8 cellular contexts compared by ENCODE assay signal in the genomic region with DNA sequence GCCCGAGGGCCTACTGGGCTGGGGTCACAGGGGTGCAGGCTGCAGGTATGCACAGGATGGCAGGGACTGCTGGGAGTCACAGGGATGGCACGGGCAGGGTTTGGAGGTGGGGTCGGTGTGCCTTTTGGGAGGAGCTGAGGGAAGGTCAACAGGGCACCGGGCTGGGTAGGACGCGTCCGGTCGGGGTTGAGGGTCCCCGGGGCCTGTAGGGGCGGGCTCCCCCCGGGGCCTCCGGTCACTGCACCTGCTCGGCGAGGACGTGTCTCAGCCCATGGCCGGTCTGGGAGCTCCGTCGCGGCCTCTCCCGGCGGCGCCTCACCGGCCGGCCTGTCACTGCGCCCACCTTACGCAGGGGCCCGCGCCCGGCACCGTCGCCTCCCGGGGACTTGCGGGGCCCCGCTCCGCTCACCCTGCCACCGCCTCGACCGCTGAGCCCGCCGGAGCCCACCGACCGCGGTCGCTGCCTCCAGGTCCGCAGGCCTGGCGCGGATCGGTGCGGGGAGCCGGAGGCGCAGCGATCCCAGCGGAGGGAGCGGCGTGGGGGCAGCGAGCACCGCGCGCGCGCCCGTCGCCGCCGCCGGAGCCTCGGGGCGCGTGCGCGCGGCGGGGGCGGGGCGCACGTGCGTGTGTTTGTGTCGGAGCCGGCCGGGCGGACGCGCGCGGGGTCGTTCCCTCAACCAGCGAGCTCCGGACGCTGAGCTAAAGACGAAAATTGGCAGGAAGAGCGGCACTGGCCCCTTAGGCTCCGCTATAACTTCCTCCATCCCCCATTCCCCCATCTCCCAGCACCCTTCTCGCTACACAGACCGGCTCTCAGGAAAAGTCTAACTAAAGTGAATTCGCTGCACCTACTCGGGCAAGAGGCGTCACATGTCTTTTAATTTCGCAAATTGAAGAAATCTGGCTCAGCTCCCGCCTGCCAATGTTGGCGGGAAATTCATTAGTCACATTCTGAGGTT. TPM values are rescaled to one million over a fixed set of nuclear protein-coding genes. Genes with fewer than 3 reads are reported as not detected.
A peak's percentile ranks its signal among the peaks of the same experiment; 100 is the strongest.
DNase-seq lines count a peak whose midpoint lies in the region; ATAC-seq and TF ChIP-seq lines count a peak whose summit lies in the region.

A gene with protein sequence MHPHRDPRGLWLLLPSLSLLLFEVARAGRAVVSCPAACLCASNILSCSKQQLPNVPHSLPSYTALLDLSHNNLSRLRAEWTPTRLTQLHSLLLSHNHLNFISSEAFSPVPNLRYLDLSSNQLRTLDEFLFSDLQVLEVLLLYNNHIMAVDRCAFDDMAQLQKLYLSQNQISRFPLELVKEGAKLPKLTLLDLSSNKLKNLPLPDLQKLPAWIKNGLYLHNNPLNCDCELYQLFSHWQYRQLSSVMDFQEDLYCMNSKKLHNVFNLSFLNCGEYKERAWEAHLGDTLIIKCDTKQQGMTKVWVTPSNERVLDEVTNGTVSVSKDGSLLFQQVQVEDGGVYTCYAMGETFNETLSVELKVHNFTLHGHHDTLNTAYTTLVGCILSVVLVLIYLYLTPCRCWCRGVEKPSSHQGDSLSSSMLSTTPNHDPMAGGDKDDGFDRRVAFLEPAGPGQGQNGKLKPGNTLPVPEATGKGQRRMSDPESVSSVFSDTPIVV (minus strand): TSS at position 552 of the 959 bp plus-strand sequence. CDS start 815 bp downstream, outside the sequence.

- H3K9ac ChIP-seq in MM.1S (ENCODE audit: low read length): no peak within 1 kb of the TSS

- H4K20me1 ChIP-seq in MM.1S (ENCODE audit: insufficient read depth, low read length): no peaks in the 10 kb centered on the region

- H3K9me2 ChIP-seq in MM.1S (replicated peaks; ENCODE audit: insufficient read depth, low read length): no peaks in the 10 kb centered on the region

- peak; percentile 64 for ATAC-seq in GM19025 (IDR thresholded peaks at IDR 0.05; ENCODE audit: low read depth, unreplicated experiment)
- peak; percentile 65 to 72 for ATAC-seq in activated CD4-positive, CD25-positive, alpha-beta regulatory T cell treated with anti-CD3 and anti-CD28 coated beads, Interleukin-2, amount 50 U/mL, for 24 hours
- ATAC-seq in left lobe of liver: peak; percentile 95

- H3K27ac ChIP-seq in AG04450 (ENCODE audit: low read depth, low read length) (no peak within 1 kb of the TSS), MM.1S (ENCODE audit: low read length) (no peak within 1 kb of the TSS)

- TF ChIP-seq CTCF in AG04450 (IDR thresholded peaks at IDR 0.05; ENCODE audit: low read depth, low read length) (no peak), MM.1S (IDR thresholded peaks at IDR 0.05; ENCODE audit: low read length) (no peak)

- H3K4me3 ChIP-seq in AG04450 (ENCODE audit: low read depth, low read length) (peak within 1 kb of the TSS; percentile 72), MM.1S (ENCODE audit: low read length) (peak within 1 kb of the TSS; percentile 54; the same call in 1 of the 2 replicates)

- DNase-seq in AG04450 (ENCODE audit: low read depth, low spot score) (no peak), MM.1S (peak; percentile 43), cerebellum (ENCODE audit: low spot score) (peak; percentile 87), left lobe of liver (ENCODE audit: low spot score) (peak; percentile 71), foreskin melanocyte (no peak)
- DNase-seq in stimulated activated CD4-positive, alpha-beta T cell treated with anti-CD3 and anti-CD28 coated beads, Interleukin-4, amount 100 ng/mL, for 24 hours: peak; percentile 67

- no peaks in the 10 kb centered on the region for H3K36me3 ChIP-seq in MM.1S (replicated peaks; ENCODE audit: insufficient read depth, low read length)

- POLR2A ChIA-PET in AG04450 (lab: Yijun Ruan, JAX): interaction anchor here (0.6 to 1.4 kb wide), 3 partner anchors 11 to 39 kb away, joined by 3 to 4 read pairs (median 4); a partner anchor contains a TSS

- H3K27me3 ChIP-seq in AG04450 (ENCODE audit: control insufficient read depth, insufficient read depth, low read length): peaks cover 7% of the 10 kb centered on the region
- no peaks in the 10 kb centered on the region for H3K27me3 ChIP-seq in MM.1S (replicated peaks; ENCODE audit: insufficient read depth, low read length)

- peak within 1 kb of the TSS; percentile 60 for H3K4me2 ChIP-seq in MM.1S (ENCODE audit: low read depth, low read length)

- no peaks in the 10 kb centered on the region for H3K79me2 ChIP-seq in MM.1S (ENCODE audit: low read length)

- no peaks in the 10 kb centered on the region for H3F3A ChIP-seq in MM.1S (ENCODE audit: insufficient read depth, low read length)

- H3K4me1 ChIP-seq in MM.1S (ENCODE audit: low read length): no peaks in the 10 kb centered on the region

- CTCF ChIA-PET in AG04450 (lab: Charles Lee): interaction anchor here (1.1 to 37.0 kb wide), 6 partner anchors 10 to 131 kb away, joined by 3 to 1351 read pairs (median 10); a partner anchor contains a TSS

- H2AFZ ChIP-seq in MM.1S (ENCODE audit: low read length): peak within 1 kb of the TSS; percentile 58; the same call in 1 of the 2 replicates

- H3K9me3 ChIP-seq in AG04450 (ENCODE audit: control insufficient read depth, insufficient read depth, low read length): no peaks in the 10 kb centered on the region; the same call in 1 of the 2 replicates
- H3K9me3 ChIP-seq in MM.1S (replicated peaks; ENCODE audit: insufficient read depth, low read length): no peaks in the 10 kb centered on the region

RNA-seq across cellular contexts. Expression of the gene that starts here (rescaled TPM):
- 1.5 and 2.3 TPM in 2 replicates for polyA plus RNA-seq in AG04450 (2011; rRNA removed)
- 1.7 and 1.8 TPM in 2 replicates for polyA minus RNA-seq in AG04450 (2011; rRNA and poly(A)+ RNA removed)
- total RNA-seq in cerebellum: 10.1 TPM
- 3.5 TPM for total RNA-seq in left lobe of liver

Comparison
In these comparisons a context has a peak if more than half of its experiments do, and no peak if none do; other contexts are left out.
1. DNase-seq: peak in MM.1S (single experiment), cerebellum (single experiment), left lobe of liver (single experiment) and stimulated activated CD4-positive, alpha-beta T cell treated with anti-CD3 and anti-CD28 coated beads, Interleukin-4, amount 100 ng/mL, for 24 hours (single experiment); none in AG04450 (single experiment) and foreskin melanocyte (single experiment).
2. Peak in every context shown above with its lines, with median percentiles within 50 percentile points of each other: ATAC-seq.